Comparison of ENCODE assay signal across 8 cellular contexts in the genomic region with DNA sequence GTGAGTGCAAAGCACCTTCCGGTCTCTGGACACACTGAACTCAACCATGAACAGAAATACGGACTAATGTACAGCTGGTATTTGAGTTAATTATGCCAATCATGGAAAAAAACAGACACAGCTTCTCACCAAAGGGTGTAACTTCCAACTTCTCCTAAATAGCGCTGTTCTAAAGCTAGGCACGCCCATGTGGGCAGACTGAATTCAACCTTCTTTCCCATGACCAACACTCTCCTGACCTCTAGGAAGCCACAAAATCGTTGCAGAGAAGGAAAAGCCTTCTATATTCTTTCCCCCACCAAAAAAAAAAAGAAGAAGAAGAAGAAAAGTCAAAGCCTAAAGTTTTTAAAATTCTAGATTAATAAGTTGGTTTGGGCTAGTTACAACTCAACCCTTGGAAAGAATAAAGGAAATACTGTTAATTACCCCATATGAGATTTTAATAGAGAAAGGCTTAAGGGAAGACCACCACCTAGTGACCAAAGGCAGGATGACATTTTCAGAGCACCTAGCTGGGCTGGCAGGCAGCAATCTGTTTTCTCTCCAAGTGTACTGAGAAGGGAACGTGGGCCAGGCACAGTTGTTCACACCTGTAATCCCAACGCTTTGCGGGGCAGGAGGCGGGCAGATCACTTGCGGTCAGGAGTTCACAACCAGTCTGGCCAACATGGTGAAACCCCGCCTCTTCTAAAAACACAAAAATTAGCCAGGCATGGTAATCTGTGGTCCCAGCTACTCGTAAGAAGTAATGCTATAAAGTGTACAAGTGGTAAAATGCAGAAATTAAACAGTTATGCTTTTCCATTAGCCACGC. TPM values are rescaled to one million over a fixed set of nuclear protein-coding genes. Genes with fewer than 3 reads are reported as not detected.
A peak's percentile ranks its signal among the peaks of the same experiment; 100 is the strongest.
DNase-seq lines count a peak whose midpoint lies in the region; ATAC-seq and TF ChIP-seq lines count a peak whose summit lies in the region.
"Not testable (repeated sequence)": the region's sequence is repeated elsewhere in the genome, so short reads cannot be mapped to it uniquely, and the experiment has no call there.

No MANE protein-coding gene starts in this region.

- H4K91ac ChIP-seq in mesenchymal stem cell (ENCODE audit: low read length): not testable (repeated sequence)

- not testable (repeated sequence) for H3K27ac ChIP-seq in mesenchymal stem cell (ENCODE audit: low read length, poor library complexity, severe bottlenecking)

- H2BK5ac ChIP-seq in mesenchymal stem cell (ENCODE audit: low read depth, low read length, poor library complexity, severe bottlenecking): not testable (repeated sequence)

- ATAC-seq in T-helper 17 cell: peak; percentile 59

- not testable (repeated sequence) for H3K18ac ChIP-seq in mesenchymal stem cell (ENCODE audit: low read depth in 1 of 2, low read length in 2 of 2)

- not testable (repeated sequence) for H3K4me2 ChIP-seq in mesenchymal stem cell (ENCODE audit: low read length, poor library complexity, severe bottlenecking)

- not testable (repeated sequence) for H2BK120ac ChIP-seq in mesenchymal stem cell (ENCODE audit: low read depth, low read length)

- in situ Hi-C loops in astrocyte of the cerebellum (cut with HindIII; ENCODE audit: low sequenced_read_pairs): not testable (repeated sequence)

- TF ChIP-seq CTCF in astrocyte of the cerebellum (IDR thresholded peaks at IDR 0.05; ENCODE audit: low read depth, low read length, missing control alignments) (peak; percentile 47), fibroblast of villous mesenchyme (IDR thresholded peaks at IDR 0.05; ENCODE audit: insufficient read depth, low read depth, low read length) (peak; percentile 47)

- H3K4me1 Mint-ChIP-seq in T-helper 17 cell: not testable (repeated sequence)

- peak; percentile 42 for DNase-seq in CD1c-positive myeloid dendritic cell (ENCODE audit: extremely low spot score)
- DNase-seq in HCEC 1CT: peak; percentile 49
- peak; percentile 4 for DNase-seq in NCI-H2227 treated with DMSO at 0.1 percent for 48 hours (lab: John Stamatoyannopoulos, UW)
- not testable (repeated sequence) for DNase-seq in T-helper 17 cell
- DNase-seq in astrocyte of the cerebellum (ENCODE audit: low read depth): peak; percentile 34
- DNase-seq in fibroblast of villous mesenchyme (ENCODE audit: low read depth): peak; percentile 52
- peak; percentile 50 for DNase-seq in mesenchymal stem cell
- DNase-seq in stimulated activated CD4-positive, alpha-beta T cell treated with anti-CD3 and anti-CD28 coated beads, Interleukin-4, amount 100 ng/mL, for 24 hours: peak; percentile 24

- not testable (repeated sequence) for H2AFZ ChIP-seq in mesenchymal stem cell (ENCODE audit: low read depth, low read length)

- 63% methylated on average over 6 of the region's 13 CpGs for WGBS in mesenchymal stem cell

- H3K27me3 ChIP-seq in mesenchymal stem cell (ENCODE audit: control insufficient read depth in 1 of 2, insufficient read depth in 1 of 2, low read length in 2 of 2): not testable (repeated sequence)

- not testable (repeated sequence) for H2BK12ac ChIP-seq in mesenchymal stem cell (ENCODE audit: low read length in 2 of 2)

- H3K4me3 ChIP-seq in astrocyte of the cerebellum (ENCODE audit: low read depth, low read length); fibroblast of villous mesenchyme (ENCODE audit: low read depth, low read length); mesenchymal stem cell (ENCODE audit: insufficient read depth in 1 of 2, low read depth in 1 of 2, low read length in 2 of 2): not testable (repeated sequence)

- H3K9me3 ChIP-seq in T-helper 17 cell (ENCODE audit: control insufficient read depth, low read length, poor library complexity, severe bottlenecking); mesenchymal stem cell (ENCODE audit: control insufficient read depth, low read length): not testable (repeated sequence)

- H4K8ac ChIP-seq in mesenchymal stem cell (ENCODE audit: low read length): not testable (repeated sequence)

- not testable (repeated sequence) for H2BK15ac ChIP-seq in mesenchymal stem cell (ENCODE audit: low read depth, poor library complexity, severe bottlenecking)

- not testable (repeated sequence) for H2AK5ac ChIP-seq in mesenchymal stem cell (ENCODE audit: low read length, severe bottlenecking)

- not testable (repeated sequence) for H3K4ac ChIP-seq in mesenchymal stem cell (ENCODE audit: low read depth in 1 of 2, low read length in 2 of 2)

- peak overlapping the region; percentile 6 for H3K9ac ChIP-seq in mesenchymal stem cell (ENCODE audit: low read length)

- H3K14ac ChIP-seq in mesenchymal stem cell (ENCODE audit: low read length in 2 of 2): not testable (repeated sequence)

- H3K27ac Mint-ChIP-seq in T-helper 17 cell: not testable (repeated sequence)

- not testable (repeated sequence) for H3K27me3 Mint-ChIP-seq in T-helper 17 cell

- not testable (repeated sequence) for H3K4me3 Mint-ChIP-seq in T-helper 17 cell

- not testable (repeated sequence) for H3K4me1 ChIP-seq in mesenchymal stem cell (ENCODE audit: control insufficient read depth, insufficient read depth, low read depth, low read length)

- not testable (repeated sequence) for H3K23ac ChIP-seq in mesenchymal stem cell (ENCODE audit: low read length in 2 of 2)

- H3K36me3 ChIP-seq in mesenchymal stem cell (ENCODE audit: control insufficient read depth in 1 of 2, insufficient read depth in 2 of 2, low read depth in 1 of 2, low read length in 2 of 2): not testable (repeated sequence)

- not testable (repeated sequence) for H3K36me3 Mint-ChIP-seq in T-helper 17 cell (ENCODE audit: low read depth)

- H3K79me1 ChIP-seq in mesenchymal stem cell (replicated peaks; ENCODE audit: low read length, poor library complexity, severe bottlenecking): not testable (repeated sequence)

RNA-seq across cellular contexts. Expression of a gene that starts 55.8 kb away (rescaled TPM):
- total RNA-seq in T-helper 17 cell: 100 to 1,000 TPM; 364 to 404 TPM
- 48.8 and 62.8 TPM in 2 replicates for total RNA-seq in fibroblast of villous mesenchyme
- polyA plus RNA-seq in mesenchymal stem cell (2013, experiment 1 of 2): 14.8 TPM
- polyA plus RNA-seq in mesenchymal stem cell (2013, experiment 2 of 2): 9.1 TPM
